Comparison of ENCODE assay signal across 10 cellular contexts in the genomic region with DNA sequence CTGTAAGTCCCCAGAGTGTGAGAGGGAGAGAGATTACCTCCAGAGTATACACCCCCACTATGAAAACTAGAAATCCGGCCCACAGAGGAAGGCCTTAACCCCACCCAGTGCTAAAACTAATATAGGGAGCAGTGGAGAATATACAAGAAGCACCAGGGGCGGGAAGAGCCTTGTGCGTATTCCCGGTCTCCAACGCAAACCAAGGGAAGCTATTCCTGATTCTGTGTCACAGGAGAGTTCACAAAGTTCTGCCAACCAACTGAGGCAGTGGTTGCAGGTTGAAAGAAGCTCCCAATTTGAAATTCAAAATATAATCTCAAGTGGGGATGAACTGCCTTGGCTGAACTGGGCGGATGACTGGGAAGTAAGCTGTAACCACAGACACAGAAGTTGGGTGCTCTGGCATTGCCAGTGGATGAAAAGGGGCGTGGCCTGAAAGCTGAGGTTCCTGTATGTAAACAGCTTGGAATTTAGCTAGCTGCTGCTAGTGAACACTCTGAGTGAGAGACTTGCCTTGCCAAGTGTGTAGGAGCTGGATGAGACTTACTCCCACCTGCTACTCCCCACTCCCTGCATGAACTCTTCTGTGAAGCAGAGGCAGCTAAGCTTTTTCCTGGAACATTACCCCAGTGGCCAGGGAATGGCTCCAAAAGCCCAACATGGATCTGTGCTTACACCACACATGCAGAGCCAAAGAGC. TPM values are rescaled to one million over a fixed set of nuclear protein-coding genes. Genes with fewer than 3 reads are reported as not detected.
DNase-seq lines count a peak whose midpoint lies in the region; ATAC-seq and TF ChIP-seq lines count a peak whose summit lies in the region.
"Had no signal": no experiment of that assay in that cellular context is flagged by ENCODE, and none has a peak within 500 bp of the region (broad histone marks: within the 10 kb centered on the region; RNA-seq: fewer than 3 reads in every experiment).

No MANE protein-coding gene starts in this region.

- no peak overlapping the region for H3K4me3 Mint-ChIP-seq in T-helper 17 cell
- H3K4me3 Mint-ChIP-seq: stimulated activated naive CD8-positive, alpha-beta T cell treated with anti-CD3 and anti-CD28 coated beads, Interleukin-15, amount 100 ng/mL, for 72 hours; T-helper 1 cell treated with Interleukin-12 subunit alpha and Interleukin-12 subunit beta and Interleukin-4 antibody, amounts not matched to agents 30 μg/mL and 1 μg/mL, for 36 hours had no signal

- DNase-seq in Daoy (ENCODE audit: low read depth) (peak; percentile 59), OCI-M1 (lab: John Stamatoyannopoulos, UW) (peak; percentile 19), fibroblast of the conjunctiva (ENCODE audit: low read depth) (peak; percentile 9), omental fat pad (ENCODE audit: low spot score) (peak; percentile 34), T-helper 17 cell (no peak), NCI-H187 (lab: John Stamatoyannopoulos, UW) (no peak)
- no peak for DNase-seq in activated CD4-positive, alpha-beta T cell treated with anti-CD3 and anti-CD28 coated beads for 4 hours
- DNase-seq: stimulated activated naive CD8-positive, alpha-beta T cell treated with anti-CD3 and anti-CD28 coated beads, Interleukin-15, amount 100 ng/mL, for 72 hours had no signal

- no peak for TF ChIP-seq CTCF in omental fat pad (IDR thresholded peaks at IDR 0.05)

- H3K4me1 Mint-ChIP-seq in T-helper 17 cell: peaks cover 34% of the 10 kb centered on the region

- H3K27ac Mint-ChIP-seq in T-helper 17 cell: no peak overlapping the region
- H3K27ac Mint-ChIP-seq: stimulated activated naive CD8-positive, alpha-beta T cell treated with anti-CD3 and anti-CD28 coated beads, Interleukin-15, amount 100 ng/mL, for 72 hours; T-helper 1 cell treated with Interleukin-12 subunit alpha and Interleukin-12 subunit beta and Interleukin-4 antibody, amounts not matched to agents 30 μg/mL and 1 μg/mL, for 36 hours had no signal

- H3K27me3 Mint-ChIP-seq in T-helper 17 cell: no peaks in the 10 kb centered on the region
- H3K27me3 Mint-ChIP-seq: stimulated activated naive CD8-positive, alpha-beta T cell treated with anti-CD3 and anti-CD28 coated beads, Interleukin-15, amount 100 ng/mL, for 72 hours had no signal

- peak; percentile 84 for ATAC-seq in omental fat pad (ENCODE audit: low FRiP score)
- no peak for ATAC-seq in T-helper 17 cell
- no peak for ATAC-seq in GM18868 (IDR thresholded peaks at IDR 0.05; ENCODE audit: unreplicated experiment)
- ATAC-seq: stimulated activated naive CD8-positive, alpha-beta T cell treated with anti-CD3 and anti-CD28 coated beads, Interleukin-15, amount 100 ng/mL, for 72 hours had no signal

- H3K9me3 ChIP-seq in T-helper 17 cell (ENCODE audit: control insufficient read depth, low read length, poor library complexity, severe bottlenecking): no peaks in the 10 kb centered on the region

- peaks cover 7% of the 10 kb centered on the region for H3K36me3 Mint-ChIP-seq in T-helper 17 cell (ENCODE audit: low read depth)

RNA-seq across cellular contexts. Expression of gene ELF2, which starts 32.7 kb away (rescaled TPM):
- total RNA-seq in Daoy (2014; rRNA removed; shearing (Covaris generic)): 17.9 and 20.4 TPM in 2 replicates
- total RNA-seq in omental fat pad: 10 to 100 TPM; 39.0 to 89.5 (median 48.7) TPM
- 10 to 100 TPM; 59.8 to 80.6 TPM for total RNA-seq in T-helper 17 cell

Comparison
In these comparisons a context has a peak if more than half of its experiments do, and no peak if none do; other contexts are left out.
1. DNase-seq: peak in Daoy (single experiment), OCI-M1 (single experiment), fibroblast of the conjunctiva (single experiment) and omental fat pad (single experiment); none in T-helper 17 cell (0 of 3), activated CD4-positive, alpha-beta T cell treated with anti-CD3 and anti-CD28 coated beads for 4 hours (0 of 2) and NCI-H187 (0 of 2).